In the genomic region with DNA sequence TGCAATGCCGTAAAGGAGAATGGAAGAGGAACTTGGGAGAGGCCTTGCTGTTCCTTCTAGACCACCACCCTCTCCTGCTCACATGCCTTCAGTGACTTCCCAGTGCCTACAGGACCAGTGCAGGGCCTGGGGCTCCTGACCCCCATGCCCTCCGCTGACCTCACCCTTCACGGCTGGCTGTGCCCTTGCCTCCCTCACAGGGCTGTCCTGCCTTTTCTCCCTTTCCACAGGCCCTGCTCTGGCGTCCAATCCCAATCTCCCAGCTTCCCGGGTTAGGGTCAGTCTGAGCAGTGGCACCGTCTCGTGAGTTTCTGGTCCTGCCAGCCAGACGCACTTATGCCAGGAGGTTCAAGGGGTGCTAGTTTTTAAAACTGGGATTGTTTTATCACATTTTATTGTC, we compare ENCODE assay signal across 20 cellular contexts.
"Had no signal": no experiment of that assay in that cellular context is flagged by ENCODE, and none has a peak within 500 bp of the region (broad histone marks: within the 10 kb centered on the region; RNA-seq: fewer than 3 reads in every experiment).

No MANE protein-coding gene starts in this region.

- DNase-seq: activated CD4-positive, alpha-beta memory T cell treated with anti-CD3 and anti-CD28 coated beads, Interleukin-2, amount 10 ng/mL, durations not matched to agents 7 days and 5 days; activated CD4-positive, alpha-beta T cell treated with anti-CD3 and anti-CD28 coated beads, Interleukin-2, amount 10 ng/mL, durations not matched to agents 24 days and 14 days; brain microvascular endothelial cell; central memory CD4-positive, alpha-beta T cell; dorsolateral prefrontal cortex; esophagus squamous epithelium; gastrocnemius medialis; hippocampal formation; naive B cell; spleen; stimulated activated CD4-positive, alpha-beta T cell treated with anti-CD3 and anti-CD28 coated beads, Interleukin-4, amount 100 ng/mL, for 1 hour; stimulated activated naive CD4-positive, alpha-beta T cell treated with Interleukin-2 at 50 U/mL for 16 hours had no signal

- H3K27me3 Mint-ChIP-seq: activated CD4-positive, alpha-beta memory T cell treated with anti-CD3 and anti-CD28 coated beads, Interleukin-2, amount 10 ng/mL, durations not matched to agents 7 days and 5 days; activated CD4-positive, alpha-beta T cell treated with anti-CD3 and anti-CD28 coated beads, Interleukin-2, amount 10 ng/mL, durations not matched to agents 24 days and 14 days; activated naive CD8-positive, alpha-beta T cell had no signal

- H3K36me3 Mint-ChIP-seq: memory B cell, naive B cell had no signal

- ATAC-seq: activated CD4-positive, CD25-positive, alpha-beta regulatory T cell treated with anti-CD3 and anti-CD28 coated beads, Interleukin-2, amount 50 U/mL, for 24 hours; gastrocnemius medialis had no signal

- H3K4me3 ChIP-seq: adrenal gland, ascending aorta, dorsolateral prefrontal cortex, esophagus squamous epithelium, gastrocnemius medialis, prostate gland, spleen had no signal

- H3K27ac Mint-ChIP-seq: activated CD4-positive, alpha-beta memory T cell treated with anti-CD3 and anti-CD28 coated beads, Interleukin-2, amount 10 ng/mL, durations not matched to agents 7 days and 5 days; activated CD4-positive, alpha-beta T cell treated with anti-CD3 and anti-CD28 coated beads, Interleukin-2, amount 10 ng/mL, durations not matched to agents 24 days and 14 days; activated naive CD8-positive, alpha-beta T cell; activated T-helper 1 cell treated with anti-CD3 and anti-CD28 coated beads, Interleukin-12 subunit alpha, Interleukin-12 subunit beta, Interleukin-2, Interleukin-4 antibody, amounts not matched to agents 30 ng/mL and 10 ng/mL and 1 ng/mL, durations not matched to agents 14 hours and 24 hours and 36 hours; memory B cell had no signal

- H3K9me3 ChIP-seq: adrenal gland, ascending aorta, esophagus squamous epithelium, gastrocnemius medialis, prostate gland, spleen had no signal

- H3K27ac ChIP-seq: adrenal gland, ascending aorta, brain microvascular endothelial cell, dorsolateral prefrontal cortex, esophagus squamous epithelium, gastrocnemius medialis, prostate gland, spleen, VCaP had no signal

- H3K27me3 ChIP-seq: adrenal gland, ascending aorta, brain microvascular endothelial cell, dorsolateral prefrontal cortex, gastrocnemius medialis had no signal

- H3K4me3 Mint-ChIP-seq: activated CD4-positive, alpha-beta memory T cell treated with anti-CD3 and anti-CD28 coated beads, Interleukin-2, amount 10 ng/mL, durations not matched to agents 7 days and 5 days; activated CD4-positive, alpha-beta T cell treated with anti-CD3 and anti-CD28 coated beads, Interleukin-2, amount 10 ng/mL, durations not matched to agents 24 days and 14 days; activated naive CD8-positive, alpha-beta T cell; activated T-helper 1 cell treated with anti-CD3 and anti-CD28 coated beads, Interleukin-12 subunit alpha, Interleukin-12 subunit beta, Interleukin-2, Interleukin-4 antibody, amounts not matched to agents 30 ng/mL and 10 ng/mL and 1 ng/mL, durations not matched to agents 14 hours and 24 hours and 36 hours; memory B cell; naive B cell had no signal

- H3K36me3 ChIP-seq: adrenal gland, ascending aorta, brain microvascular endothelial cell, esophagus squamous epithelium, gastrocnemius medialis, prostate gland, spleen had no signal

- H3K4me1 ChIP-seq: adrenal gland, ascending aorta, esophagus squamous epithelium, gastrocnemius medialis, prostate gland, spleen had no signal

- H3K4me1 Mint-ChIP-seq: memory B cell, naive B cell had no signal

- H3K9me3 Mint-ChIP-seq: activated CD4-positive, alpha-beta memory T cell treated with anti-CD3 and anti-CD28 coated beads, Interleukin-2, amount 10 ng/mL, durations not matched to agents 7 days and 5 days; activated CD4-positive, alpha-beta T cell treated with anti-CD3 and anti-CD28 coated beads, Interleukin-2, amount 10 ng/mL, durations not matched to agents 24 days and 14 days; activated T-helper 1 cell treated with anti-CD3 and anti-CD28 coated beads, Interleukin-12 subunit alpha, Interleukin-12 subunit beta, Interleukin-2, Interleukin-4 antibody, amounts not matched to agents 30 ng/mL and 10 ng/mL and 1 ng/mL, durations not matched to agents 14 hours and 24 hours and 36 hours had no signal
